In genomic region chr2:29698216-29698615, GRCh38 we compare ENCODE assay signal across 22 cellular contexts.
"Had no signal": no experiment of that assay in that cellular context is flagged by ENCODE, and none has a peak within 500 bp of the region (broad histone marks: within the 10 kb centered on the region; RNA-seq: fewer than 3 reads in every experiment).

No MANE protein-coding gene starts in this region.

- H3K4me3 ChIP-seq: gastrocnemius medialis, left lung, mucosa of descending colon, ovary, psoas muscle, skin epidermis, stomach, testis had no signal

- H3K9me3 ChIP-seq: gastrocnemius medialis, left lung, mucosa of descending colon, ovary, psoas muscle, stomach, testis had no signal

- H3K36me3 ChIP-seq: gastrocnemius medialis, left lung, ovary, stomach had no signal

- H3K4me1 Mint-ChIP-seq: activated CD4-positive, alpha-beta T cell treated with anti-CD3 and anti-CD28 coated beads for 36 hours; activated naive CD8-positive, alpha-beta T cell treated with anti-CD3 and anti-CD28 coated beads for 36 hours had no signal

- H3K27ac ChIP-seq: epithelial cell of prostate, gastrocnemius medialis, left lung, ovary, psoas muscle, skin epidermis, stomach, testis had no signal

- H3K4me3 Mint-ChIP-seq: activated CD4-positive, alpha-beta memory T cell treated with anti-CD3 and anti-CD28 coated beads for 36 hours; activated CD4-positive, alpha-beta T cell treated with anti-CD3 and anti-CD28 coated beads for 36 hours; activated naive CD8-positive, alpha-beta T cell treated with anti-CD3 and anti-CD28 coated beads for 36 hours; memory B cell; naive thymus-derived CD8-positive, alpha-beta T cell; T-helper 2 cell treated with Interferon-gamma antibody and Interleukin-4, amounts not matched to agents 5 μg/mL and 100 μg/mL, for 36 hours; type B pancreatic cell; WTC11 had no signal

- H3K36me3 Mint-ChIP-seq: activated CD4-positive, alpha-beta memory T cell treated with anti-CD3 and anti-CD28 coated beads for 36 hours; activated naive CD8-positive, alpha-beta T cell treated with anti-CD3 and anti-CD28 coated beads for 36 hours; memory B cell; naive thymus-derived CD8-positive, alpha-beta T cell; WTC11 had no signal

- H3K9me3 Mint-ChIP-seq: activated CD4-positive, alpha-beta memory T cell treated with anti-CD3 and anti-CD28 coated beads for 36 hours; activated naive CD8-positive, alpha-beta T cell treated with anti-CD3 and anti-CD28 coated beads for 36 hours; memory B cell; naive thymus-derived CD8-positive, alpha-beta T cell; T-helper 2 cell treated with Interferon-gamma antibody and Interleukin-4, amounts not matched to agents 5 μg/mL and 100 μg/mL, for 36 hours; type B pancreatic cell had no signal

- H3K4me1 ChIP-seq: gastrocnemius medialis, left lung, psoas muscle, stomach, testis had no signal

- ATAC-seq: activated CD4-positive, alpha-beta T cell treated with anti-CD3 and anti-CD28 coated beads for 36 hours; left lung; mucosa of descending colon; naive thymus-derived CD8-positive, alpha-beta T cell; psoas muscle; right cardiac atrium; WTC11 had no signal

- FAIRE-seq: TTC549 had no signal

- H3K27me3 ChIP-seq: gastrocnemius medialis, left lung, ovary, stomach, testis had no signal

- DNase-seq: activated CD4-positive, alpha-beta memory T cell treated with anti-CD3 and anti-CD28 coated beads for 36 hours; activated CD4-positive, alpha-beta T cell treated with anti-CD3 and anti-CD28 coated beads for 36 hours; activated naive CD8-positive, alpha-beta T cell treated with anti-CD3 and anti-CD28 coated beads for 36 hours; activated T-cell treated with anti-CD3 and anti-CD28 coated beads for 4 hours; amniotic stem cell; gastrocnemius medialis; head of caudate nucleus; left lung; mucosa of descending colon; naive thymus-derived CD8-positive, alpha-beta T cell; ovary; psoas muscle; stomach; testis had no signal

- H3K27me3 Mint-ChIP-seq: type B pancreatic cell had no signal

- H3K27ac Mint-ChIP-seq: activated CD4-positive, alpha-beta memory T cell treated with anti-CD3 and anti-CD28 coated beads for 36 hours; activated CD4-positive, alpha-beta T cell treated with anti-CD3 and anti-CD28 coated beads for 36 hours; activated naive CD8-positive, alpha-beta T cell treated with anti-CD3 and anti-CD28 coated beads for 36 hours; memory B cell; naive thymus-derived CD8-positive, alpha-beta T cell; T-helper 2 cell treated with Interferon-gamma antibody and Interleukin-4, amounts not matched to agents 5 μg/mL and 100 μg/mL, for 36 hours; type B pancreatic cell; WTC11 had no signal
